1 cellular context compared by ENCODE assay signal in genomic region chr14:64064447-64064846, GRCh38.
TF ChIP-seq lines count a peak whose summit lies in the region.

No MANE protein-coding gene starts in this region.

TF ChIP-seq in HepG2, 621 proteins besides CTCF, POLR2A, EP300 and RAD21 (continued from another document):
- TF ChIP-seq ZNF776 (CRISPR knock-in tag; IDR thresholded peaks at IDR 0.05) = no peak
- no peak for TF ChIP-seq PTBP1 (IDR thresholded peaks at IDR 0.05; ENCODE audit: low read depth, low read length, poor library complexity, severe bottlenecking)
- no peak for TF ChIP-seq ZNF230 (CRISPR knock-in tag; IDR thresholded peaks at IDR 0.05)
- TF ChIP-seq, protein P1, sequence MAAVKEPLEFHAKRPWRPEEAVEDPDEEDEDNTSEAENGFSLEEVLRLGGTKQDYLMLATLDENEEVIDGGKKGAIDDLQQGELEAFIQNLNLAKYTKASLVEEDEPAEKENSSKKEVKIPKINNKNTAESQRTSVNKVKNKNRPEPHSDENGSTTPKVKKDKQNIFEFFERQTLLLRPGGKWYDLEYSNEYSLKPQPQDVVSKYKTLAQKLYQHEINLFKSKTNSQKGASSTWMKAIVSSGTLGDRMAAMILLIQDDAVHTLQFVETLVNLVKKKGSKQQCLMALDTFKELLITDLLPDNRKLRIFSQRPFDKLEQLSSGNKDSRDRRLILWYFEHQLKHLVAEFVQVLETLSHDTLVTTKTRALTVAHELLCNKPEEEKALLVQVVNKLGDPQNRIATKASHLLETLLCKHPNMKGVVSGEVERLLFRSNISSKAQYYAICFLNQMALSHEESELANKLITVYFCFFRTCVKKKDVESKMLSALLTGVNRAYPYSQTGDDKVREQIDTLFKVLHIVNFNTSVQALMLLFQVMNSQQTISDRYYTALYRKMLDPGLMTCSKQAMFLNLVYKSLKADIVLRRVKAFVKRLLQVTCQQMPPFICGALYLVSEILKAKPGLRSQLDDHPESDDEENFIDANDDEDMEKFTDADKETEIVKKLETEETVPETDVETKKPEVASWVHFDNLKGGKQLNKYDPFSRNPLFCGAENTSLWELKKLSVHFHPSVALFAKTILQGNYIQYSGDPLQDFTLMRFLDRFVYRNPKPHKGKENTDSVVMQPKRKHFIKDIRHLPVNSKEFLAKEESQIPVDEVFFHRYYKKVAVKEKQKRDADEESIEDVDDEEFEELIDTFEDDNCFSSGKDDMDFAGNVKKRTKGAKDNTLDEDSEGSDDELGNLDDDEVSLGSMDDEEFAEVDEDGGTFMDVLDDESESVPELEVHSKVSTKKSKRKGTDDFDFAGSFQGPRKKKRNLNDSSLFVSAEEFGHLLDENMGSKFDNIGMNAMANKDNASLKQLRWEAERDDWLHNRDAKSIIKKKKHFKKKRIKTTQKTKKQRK (IDR thresholded peaks at IDR 0.05; ENCODE audit: low read length) = no peak
- no peak for TF ChIP-seq ZFP90 (CRISPR knock-in tag; IDR thresholded peaks at IDR 0.05; ENCODE audit: borderline replicate concordance)
- TF ChIP-seq RBFOX2 (IDR thresholded peaks at IDR 0.05; ENCODE audit: low read depth, low read length) = no peak
- TF ChIP-seq ONECUT2 (CRISPR knock-in tag; IDR thresholded peaks at IDR 0.05) = no peak
- TF ChIP-seq ZFP82 (CRISPR knock-in tag; IDR thresholded peaks at IDR 0.05; ENCODE audit: borderline replicate concordance) = no peak
- TF ChIP-seq ZNF34 (CRISPR knock-in tag; IDR thresholded peaks at IDR 0.05; ENCODE audit: borderline replicate concordance) = no peak
- TF ChIP-seq ZNF577 (CRISPR knock-in tag; IDR thresholded peaks at IDR 0.05; ENCODE audit: borderline replicate concordance, low read depth) = no peak
